Comparison of ENCODE assay signal across 9 cellular contexts in the genomic region with DNA sequence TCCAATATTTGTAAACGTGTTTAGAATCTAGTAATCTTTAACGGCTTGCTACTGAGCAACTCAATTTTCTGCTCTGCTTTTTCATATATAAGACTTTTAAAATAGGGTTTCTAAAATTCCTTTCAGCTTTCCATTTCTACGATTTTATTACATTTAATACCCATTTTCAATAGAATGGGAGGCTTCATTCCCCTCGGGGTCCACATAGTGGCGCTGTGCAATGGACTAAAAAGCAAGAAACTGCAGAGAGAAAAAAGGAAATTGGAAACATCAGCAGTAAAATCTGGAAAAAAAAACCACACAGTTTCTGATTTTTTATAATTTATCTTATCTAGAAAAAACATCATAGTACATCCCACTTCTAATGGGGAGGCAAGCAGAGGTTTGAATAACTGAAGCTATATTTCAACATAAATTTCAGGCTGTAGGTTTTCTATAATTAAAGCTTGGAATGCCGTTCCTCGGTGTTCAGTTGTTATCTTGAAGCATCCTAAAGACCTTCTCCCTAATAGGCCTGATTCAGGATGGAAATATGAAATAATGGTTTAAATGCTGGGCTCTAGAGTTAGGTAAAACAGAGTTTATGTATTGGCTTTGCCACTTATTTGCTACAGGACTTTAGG. TPM values are rescaled to one million over a fixed set of nuclear protein-coding genes. Genes with fewer than 3 reads are reported as not detected.
DNase-seq lines count a peak whose midpoint lies in the region; ATAC-seq, FAIRE-seq and TF ChIP-seq lines count a peak whose summit lies in the region.
"Had no signal": no experiment of that assay in that cellular context is flagged by ENCODE, and none has a peak within 500 bp of the region (broad histone marks: within the 10 kb centered on the region; RNA-seq: fewer than 3 reads in every experiment).

No MANE protein-coding gene starts in this region.

- no TSS peak for BruUV-seq in HepG2 (replicated peaks; lab: Mats Ljungman, UMichigan)

- no peak overlapping the region for H3K27ac Mint-ChIP-seq in CD4-positive, CD25-positive, alpha-beta regulatory T cell
- no peak overlapping the region for H3K27ac Mint-ChIP-seq in stimulated activated memory B cell treated with anti-CD40 and anti-IgM and Interleukin-4, amounts not matched to agents 10 μg/mL and 1 μg/mL and 100 μg/mL, for 72 hours

- no peak overlapping the region for H3K27ac ChIP-seq in CD4-positive, CD25-positive, alpha-beta regulatory T cell (ENCODE audit: insufficient read depth, low read length, poor library complexity, severe bottlenecking)
- H3K27ac ChIP-seq in HL-60 (replicated peaks) (no peak overlapping the region), breast epithelium (no peak overlapping the region), HepG2 (ENCODE audit: extremely low read length, insufficient read depth, low read length) (no peak overlapping the region)

- H3K9ac ChIP-seq in HepG2 (ENCODE audit: insufficient read depth, low read depth, low read length), result no peak overlapping the region

- POLR2A ChIA-PET in HepG2 (lab: Yijun Ruan, JAX), result interaction anchor here (0.8 kb wide), 1 partner anchor 198 kb away, joined by 3 read pairs; the partner anchor contains the start of gene HSPA8

- in situ Hi-C loops in SK-MEL-5 (cut with HindIII; ENCODE audit: low pct_unique_long_range_greater_than_20kb, low sequenced_read_pairs) (no loop called here), HepG2 (cut with HindIII; ENCODE audit: extremely low pct_ligation_motif_present, low pct_unique_long_range_greater_than_20kb) (loop anchor here (10.0 kb wide), 1 partner anchor 161 kb away; no protein-coding TSS in a partner anchor)

- TF ChIP-seq POLR2A in breast epithelium (IDR thresholded peaks at IDR 0.05), result no peak
- TF ChIP-seq POLR2A in HepG2 (IDR thresholded peaks at IDR 0.05; ENCODE audit: insufficient read depth in 1 of 2, low read depth in 2 of 2, low read length in 2 of 2), result no peak

- peak; percentile 79 for TF ChIP-seq CTCF in HL-60 (IDR thresholded peaks at IDR 0.05; ENCODE audit: insufficient read depth, low read length)
- TF ChIP-seq CTCF in breast epithelium (IDR thresholded peaks at IDR 0.05), result peak; percentile 40 to 75 (median 65)
- TF ChIP-seq CTCF in HepG2 (CRISPR knock-in tag; IDR thresholded peaks at IDR 0.05), result peak; percentile 50

- H3K27me3 Mint-ChIP-seq in CD4-positive, CD25-positive, alpha-beta regulatory T cell, result peaks cover 54% of the 10 kb centered on the region
- peaks cover 51% of the 10 kb centered on the region for H3K27me3 Mint-ChIP-seq in stimulated activated memory B cell treated with anti-CD40 and anti-IgM and Interleukin-4, amounts not matched to agents 10 μg/mL and 1 μg/mL and 100 μg/mL, for 72 hours

- 6% methylated on average over 7 of the region's 7 CpGs for WGBS in HepG2 (ENCODE audit: low lambda C conversion rate)

- FAIRE-seq in HepG2 (lab: Jason Lieb, UNC) (peak; percentile 46), urothelium cell line (lab: Jason Lieb, UNC) (no peak)

- H3K9me3 Mint-ChIP-seq in CD4-positive, CD25-positive, alpha-beta regulatory T cell, result no peaks in the 10 kb centered on the region
- no peaks in the 10 kb centered on the region for H3K9me3 Mint-ChIP-seq in stimulated activated memory B cell treated with anti-CD40 and anti-IgM and Interleukin-4, amounts not matched to agents 10 μg/mL and 1 μg/mL and 100 μg/mL, for 72 hours

- H3K79me2 ChIP-seq in HepG2 (ENCODE audit: insufficient read depth, low read length), result no peaks in the 10 kb centered on the region

- peaks cover 28% of the 10 kb centered on the region for H3K27me3 ChIP-seq in CD4-positive, CD25-positive, alpha-beta regulatory T cell (ENCODE audit: control insufficient read depth, insufficient read depth, low read length)
- H3K27me3 ChIP-seq in HL-60 (ENCODE audit: insufficient read depth, poor library complexity, severe bottlenecking), result peaks cover 7% of the 10 kb centered on the region
- no peaks in the 10 kb centered on the region for H3K27me3 ChIP-seq in breast epithelium
- H3K27me3 ChIP-seq in HepG2 (ENCODE audit: control insufficient read depth in 1 of 2, insufficient read depth in 2 of 2, low read length in 2 of 2), result peaks cover 0 to 3% of the 10 kb centered on the region in 2 experiments; a peak in 1 of 5 replicates

- intact Hi-C loops in breast epithelium (cut with DNase I; ENCODE audit: low total_unique reads), result no loop called here
- intact Hi-C loops in HepG2 (cut with micrococcal nuclease; ENCODE audit: unreplicated experiment), result loop anchor here (1.0 kb wide), 2 partner anchors 159 to 190 kb away; no protein-coding TSS in a partner anchor

- H4K20me1 ChIP-seq in HepG2 (ENCODE audit: insufficient read depth, low read length), result no peaks in the 10 kb centered on the region

- no peaks in the 10 kb centered on the region for H3K36me3 Mint-ChIP-seq in CD4-positive, CD25-positive, alpha-beta regulatory T cell
- no peaks in the 10 kb centered on the region for H3K36me3 Mint-ChIP-seq in stimulated activated memory B cell treated with anti-CD40 and anti-IgM and Interleukin-4, amounts not matched to agents 10 μg/mL and 1 μg/mL and 100 μg/mL, for 72 hours

- no peak for ATAC-seq in CD4-positive, CD25-positive, alpha-beta regulatory T cell (ENCODE audit: low read depth in 2 of 2)
- no peak for ATAC-seq in HepG2
- no peak for ATAC-seq in stimulated activated memory B cell treated with anti-CD40 and anti-IgM and Interleukin-4, amounts not matched to agents 10 μg/mL and 1 μg/mL and 100 μg/mL, for 72 hours
- ATAC-seq in HG03460 (IDR thresholded peaks at IDR 0.05; ENCODE audit: unreplicated experiment), result no peak

- H3K4me1 Mint-ChIP-seq in CD4-positive, CD25-positive, alpha-beta regulatory T cell, result peaks cover 0 to 4% (median 0%) of the 10 kb centered on the region in 4 donors
- H3K4me1 Mint-ChIP-seq in stimulated activated memory B cell treated with anti-CD40 and anti-IgM and Interleukin-4, amounts not matched to agents 10 μg/mL and 1 μg/mL and 100 μg/mL, for 72 hours, result peaks cover 7% of the 10 kb centered on the region

- H3K4me3 Mint-ChIP-seq in CD4-positive, CD25-positive, alpha-beta regulatory T cell, result no peak overlapping the region
- no peak overlapping the region for H3K4me3 Mint-ChIP-seq in stimulated activated memory B cell treated with anti-CD40 and anti-IgM and Interleukin-4, amounts not matched to agents 10 μg/mL and 1 μg/mL and 100 μg/mL, for 72 hours

- no peak overlapping the region for H2AFZ ChIP-seq in HepG2 (ENCODE audit: low read length)

- no peak overlapping the region for H3K4me2 ChIP-seq in HepG2 (ENCODE audit: low read depth, low read length)

- TF ChIP-seq EP300 in HepG2 (IDR thresholded peaks at IDR 0.05; ENCODE audit: low read depth in 2 of 2, low read length in 2 of 2) (no peak), HepG2 (CRISPR knock-in tag; IDR thresholded peaks at IDR 0.05; ENCODE audit: borderline replicate concordance) (no peak)

- TF ChIP-seq RAD21 in HepG2 (CRISPR knock-in tag; IDR thresholded peaks at IDR 0.05), result no peak

- peak in 2 of 3 donors; percentile 30 to 38 for DNase-seq in CD4-positive, CD25-positive, alpha-beta regulatory T cell
- DNase-seq in HL-60 (ENCODE audit: low read depth in 1 of 2, low spot score in 1 of 2) (peak in 1 of 2 experiments; percentile 37), SK-MEL-5 (ENCODE audit: low read depth, low spot score) (peak; percentile 61), breast epithelium (ENCODE audit: low spot score in 2 of 2) (no peak), HepG2 (ENCODE audit: low spot score) (no peak), urothelium cell line (ENCODE audit: low spot score) (peak; percentile 11)

- CTCF ChIA-PET in HepG2 (lab: Yijun Ruan, JAX; ENCODE audit: low intra/inter-chr PET ratio, low total read pairs), result interaction anchor here (1.1 to 1.6 kb wide), 2 partner anchors 159 to 190 kb away, joined by 3 to 13 read pairs; no protein-coding TSS in a partner anchor

- H3K36me3 ChIP-seq in CD4-positive, CD25-positive, alpha-beta regulatory T cell (ENCODE audit: control insufficient read depth, insufficient read depth, low read length), result no peaks in the 10 kb centered on the region
- no peaks in the 10 kb centered on the region for H3K36me3 ChIP-seq in breast epithelium
- no peaks in the 10 kb centered on the region for H3K36me3 ChIP-seq in HepG2 (replicated peaks in 1 of 2; ENCODE audit: control insufficient read depth in 1 of 2, insufficient read depth in 2 of 2, low read length in 2 of 2)

- H3K4me3 ChIP-seq in CD4-positive, CD25-positive, alpha-beta regulatory T cell (ENCODE audit: low read depth, low read length), result no peak overlapping the region
- 0 out of 2 replicates have a peak overlapping the region, but pooled peaks have one; percentile 10 for H3K4me3 ChIP-seq in HL-60 (replicated peaks; ENCODE audit: insufficient read depth, low read length)
- no peak overlapping the region for H3K4me3 ChIP-seq in breast epithelium
- H3K4me3 ChIP-seq in HepG2 (replicated peaks in 1 of 3; ENCODE audit: insufficient read depth in 1 of 3, low read depth in 2 of 3, low read length in 3 of 3), result no peak overlapping the region

- H3K4me1 ChIP-seq in CD4-positive, CD25-positive, alpha-beta regulatory T cell (ENCODE audit: control insufficient read depth, insufficient read depth, low read length, poor library complexity, severe bottlenecking), result no peaks in the 10 kb centered on the region
- H3K4me1 ChIP-seq in breast epithelium (no peaks in the 10 kb centered on the region), HepG2 (ENCODE audit: insufficient read depth, low read length) (no peaks in the 10 kb centered on the region)

- H3K9me3 ChIP-seq in CD4-positive, CD25-positive, alpha-beta regulatory T cell (ENCODE audit: control insufficient read depth in 2 of 2, low read length in 2 of 2), result no peaks in the 10 kb centered on the region
- H3K9me3 ChIP-seq in breast epithelium (no peaks in the 10 kb centered on the region), HepG2 (ENCODE audit: low read length) (no peaks in the 10 kb centered on the region)

RNA-seq across cellular contexts. Expression of gene JHY, which starts 18.7 kb away (rescaled TPM):
- total RNA-seq in CD4-positive, CD25-positive, alpha-beta regulatory T cell, result 1.9 TPM
- polyA plus RNA-seq in CD4-positive, CD25-positive, alpha-beta regulatory T cell, result 1 to 10 TPM in 3 of 4 donors, under 1 TPM in 1; 0.67 to 2.1 (median 1.5) TPM
- total RNA-seq in SK-MEL-5 (2014; rRNA removed; shearing (Covaris generic)), result 2.5 and 3.3 TPM in 2 replicates
- polyA plus RNA-seq in SK-MEL-5 (2015; cell fraction: cytosol; rRNA removed), result 3.6 and 3.9 TPM in 2 replicates
- 1.2 and 3.1 TPM in 2 replicates for polyA plus RNA-seq in SK-MEL-5 (2015; cell fraction: nucleus; rRNA removed)
- total RNA-seq in breast epithelium (10 to 100 TPM; 11.7 to 13.1 (median 11.8) TPM), HepG2 (2016; rRNA removed; fragmentation: Illumina TruSeq; extraction: Trizol) (not detected in 2 replicates)
- not detected in 2 replicates for total RNA-seq in HepG2 (2016; cell fraction: cytosol; rRNA removed; fragmentation: Illumina TruSeq; extraction: Trizol; ENCODE audit: low read depth)
- total RNA-seq in HepG2 (2016; cell fraction: insoluble cytoplasmic fraction; rRNA removed; fragmentation: Illumina TruSeq; extraction: Trizol), result not detected in 2 replicates
- not detected in 2 replicates for total RNA-seq in HepG2 (2016; cell fraction: membrane; rRNA removed; fragmentation: Illumina TruSeq; extraction: Trizol)
- total RNA-seq in HepG2 (2016; cell fraction: nucleus; rRNA removed; fragmentation: Illumina TruSeq; extraction: Trizol), result not detected in 2 replicates
- polyA plus RNA-seq in HepG2 (2011; rRNA removed), result not detected in 2 replicates
- polyA plus RNA-seq in HepG2 (2011; cell fraction: cytosol; rRNA removed), result not detected in 2 replicates
- polyA plus RNA-seq in HepG2 (2011; cell fraction: nucleus; rRNA removed), result not detected in 2 replicates
- not detected in 2 replicates for polyA plus RNA-seq in HepG2 (2012)
- polyA plus RNA-seq in HepG2 (2016; cell fraction: cytosol; fragmentation: Illumina TruSeq; extraction: Trizol; ENCODE audit: low read depth), result not detected in 2 replicates
- polyA plus RNA-seq in HepG2 (2016; cell fraction: insoluble cytoplasmic fraction; fragmentation: Illumina TruSeq; extraction: Trizol; ENCODE audit: low read depth), result not detected in 2 replicates
- not detected in 2 replicates for polyA plus RNA-seq in HepG2 (2016; cell fraction: membrane; fragmentation: Illumina TruSeq; extraction: Trizol; ENCODE audit: low read depth)
- not detected in 2 replicates for polyA plus RNA-seq in HepG2 (2016; cell fraction: nucleus; fragmentation: Illumina TruSeq; extraction: Trizol; ENCODE audit: insufficient read depth, low read depth)
- polyA minus RNA-seq in HepG2 (2011; rRNA and poly(A)+ RNA removed; ENCODE audit: low replicate concordance), result 0.33 TPM in 1 of 2 replicates, not detected in the other
- polyA minus RNA-seq in HepG2 (2011; cell fraction: cytosol; rRNA and poly(A)+ RNA removed), result not detected in 2 replicates
- not detected in 2 replicates for polyA minus RNA-seq in HepG2 (2011; cell fraction: nucleus; rRNA and poly(A)+ RNA removed)

RNA-seq across cellular contexts. Expression of gene CRTAM, which starts 25.5 kb away (rescaled TPM):
- total RNA-seq in CD4-positive, CD25-positive, alpha-beta regulatory T cell, result 1.4 TPM
- polyA plus RNA-seq in CD4-positive, CD25-positive, alpha-beta regulatory T cell, result 1 to 10 TPM in 2 of 4 donors, under 1 TPM in 2; 0.29 to 1.9 (median 0.98) TPM
- total RNA-seq in SK-MEL-5 (2014; rRNA removed; shearing (Covaris generic)), result 0.40 TPM in 1 of 2 replicates, not detected in the other
- polyA plus RNA-seq in SK-MEL-5 (2015; cell fraction: cytosol; rRNA removed), result 0.07 TPM in 1 of 2 replicates, not detected in the other
- polyA plus RNA-seq in SK-MEL-5 (2015; cell fraction: nucleus; rRNA removed), result not detected in 2 replicates
- total RNA-seq in breast epithelium, result 1 to 10 TPM in 1 of 3 donors, under 1 TPM in 2; 0.33 to 1.5 (median 0.96) TPM
- not detected in 2 replicates for total RNA-seq in HepG2 (2016; rRNA removed; fragmentation: Illumina TruSeq; extraction: Trizol)
- total RNA-seq in HepG2 (2016; cell fraction: cytosol; rRNA removed; fragmentation: Illumina TruSeq; extraction: Trizol; ENCODE audit: low read depth), result not detected in 2 replicates
- total RNA-seq in HepG2 (2016; cell fraction: insoluble cytoplasmic fraction; rRNA removed; fragmentation: Illumina TruSeq; extraction: Trizol), result not detected in 2 replicates
- not detected in 2 replicates for total RNA-seq in HepG2 (2016; cell fraction: membrane; rRNA removed; fragmentation: Illumina TruSeq; extraction: Trizol)
- not detected in 2 replicates for total RNA-seq in HepG2 (2016; cell fraction: nucleus; rRNA removed; fragmentation: Illumina TruSeq; extraction: Trizol)
- not detected in 2 replicates for polyA plus RNA-seq in HepG2 (2011; rRNA removed)
- polyA plus RNA-seq in HepG2 (2011; cell fraction: cytosol; rRNA removed), result not detected in 2 replicates
- polyA plus RNA-seq in HepG2 (2011; cell fraction: nucleus; rRNA removed), result not detected in 2 replicates
- not detected in 2 replicates for polyA plus RNA-seq in HepG2 (2012)
- polyA plus RNA-seq in HepG2 (2016; cell fraction: cytosol; fragmentation: Illumina TruSeq; extraction: Trizol; ENCODE audit: low read depth), result not detected in 2 replicates
- not detected in 2 replicates for polyA plus RNA-seq in HepG2 (2016; cell fraction: insoluble cytoplasmic fraction; fragmentation: Illumina TruSeq; extraction: Trizol; ENCODE audit: low read depth)
- not detected in 2 replicates for polyA plus RNA-seq in HepG2 (2016; cell fraction: membrane; fragmentation: Illumina TruSeq; extraction: Trizol; ENCODE audit: low read depth)
- not detected in 2 replicates for polyA plus RNA-seq in HepG2 (2016; cell fraction: nucleus; fragmentation: Illumina TruSeq; extraction: Trizol; ENCODE audit: insufficient read depth, low read depth)
- not detected in 2 replicates for polyA minus RNA-seq in HepG2 (2011; rRNA and poly(A)+ RNA removed; ENCODE audit: low replicate concordance)
- not detected in 2 replicates for polyA minus RNA-seq in HepG2 (2011; cell fraction: cytosol; rRNA and poly(A)+ RNA removed)
- not detected in 2 replicates for polyA minus RNA-seq in HepG2 (2011; cell fraction: nucleus; rRNA and poly(A)+ RNA removed)
- total RNA-seq: glomerular endothelial cell had no signal

Comparison
In these comparisons a context has a peak if more than half of its experiments do, and no peak if none do; other contexts are left out.
1. DNase-seq: peak in CD4-positive, CD25-positive, alpha-beta regulatory T cell (2 of 3), SK-MEL-5 (single experiment) and urothelium cell line (single experiment); none in breast epithelium (0 of 2) and HepG2 (single experiment).
2. Peak in every context shown above with its lines, with median percentiles within 50 percentile points of each other: CTCF ChIP-seq.